Comparison of ENCODE assay signal across 8 cellular contexts in the genomic region with DNA sequence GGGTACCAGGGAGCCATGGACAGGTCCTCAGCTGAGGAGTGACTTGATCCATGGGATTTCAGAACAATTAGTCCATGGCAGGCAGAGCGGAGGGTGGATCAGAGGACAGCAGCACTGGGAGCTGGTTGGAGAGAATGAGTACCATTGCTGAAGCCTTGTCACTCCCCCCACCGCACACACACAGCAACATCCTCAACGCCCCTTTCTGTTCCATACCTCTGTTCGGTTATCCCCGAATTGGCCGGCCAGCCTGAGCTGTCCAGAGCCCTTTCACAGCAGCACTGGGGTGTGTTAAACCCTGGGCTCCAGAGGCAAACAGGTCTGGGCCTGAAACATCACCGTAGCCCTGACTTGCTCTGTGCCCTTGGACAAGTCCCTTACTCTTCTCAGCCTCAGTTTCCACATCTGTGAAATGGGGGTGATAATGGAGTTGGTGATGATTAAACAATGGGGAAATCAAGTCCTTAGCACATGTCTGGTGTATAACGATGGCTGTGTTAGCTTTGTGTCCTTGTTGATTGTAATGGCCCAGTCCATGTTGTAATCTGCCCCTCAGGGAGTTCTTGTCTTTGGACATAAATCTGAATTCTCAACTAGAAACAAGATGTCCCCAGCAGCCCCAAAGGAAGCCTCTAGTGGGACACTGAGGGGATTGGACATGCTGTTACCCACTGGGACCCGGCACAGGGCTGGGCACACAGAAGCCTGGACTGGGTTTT. TPM values are rescaled to one million over a fixed set of nuclear protein-coding genes. Genes with fewer than 3 reads are reported as not detected.
DNase-seq lines count a peak whose midpoint lies in the region; ATAC-seq and TF ChIP-seq lines count a peak whose summit lies in the region.
"Had no signal": no experiment of that assay in that cellular context is flagged by ENCODE, and none has a peak within 500 bp of the region (broad histone marks: within the 10 kb centered on the region; RNA-seq: fewer than 3 reads in every experiment).

No MANE protein-coding gene starts in this region.

- no peak for DNase-seq in foreskin keratinocyte
- DNase-seq in osteocyte (ENCODE audit: extremely low spot score, unreplicated experiment): no peak
- DNase-seq in upper lobe of right lung: peak; percentile 54
- DNase-seq in SW480 (ENCODE audit: low spot score): no peak
- DNase-seq in NCI-H446 treated with DMSO at 0.1 percent for 48 hours (lab: John Stamatoyannopoulos, UW): no peak
- DNase-seq: activated CD4-positive, CD25-positive, alpha-beta regulatory T cell had no signal

- ATAC-seq in foreskin keratinocyte (no peak), upper lobe of right lung (no peak), HG02678 (IDR thresholded peaks at IDR 0.05; ENCODE audit: unreplicated experiment) (no peak)

- peaks cover 84% of the 10 kb centered on the region for H3K4me1 Mint-ChIP-seq in osteocyte (ENCODE audit: unreplicated experiment)

- no peaks in the 10 kb centered on the region for H3K27me3 Mint-ChIP-seq in osteocyte (ENCODE audit: unreplicated experiment)

- no peaks in the 10 kb centered on the region for H3K9me3 Mint-ChIP-seq in osteocyte (ENCODE audit: unreplicated experiment)

- peaks cover 13% of the 10 kb centered on the region for H3K36me3 ChIP-seq in upper lobe of right lung

- H3K9me3 ChIP-seq in upper lobe of right lung: no peaks in the 10 kb centered on the region

- H3K27ac ChIP-seq in angular gyrus (ENCODE audit: low read depth, low read length): peak overlapping the region; percentile 58
- peak overlapping the region; percentile 100 for H3K27ac ChIP-seq in foreskin keratinocyte
- peak overlapping the region; percentile 94 for H3K27ac ChIP-seq in upper lobe of right lung

- intact Hi-C loops in upper lobe of right lung (cut with DNase I): no loop called here

- H3K27ac Mint-ChIP-seq in osteocyte (ENCODE audit: unreplicated experiment): peak overlapping the region; percentile 99

- H3K4me3 ChIP-seq in upper lobe of right lung: no peak overlapping the region

- TF ChIP-seq CTCF in foreskin keratinocyte (conservative IDR thresholded peaks at IDR 0.05) (no peak), osteocyte (IDR thresholded peaks at IDR 0.05) (no peak), upper lobe of right lung (IDR thresholded peaks at IDR 0.05) (no peak)

- H3K4me1 ChIP-seq in foreskin keratinocyte (peaks cover 57% of the 10 kb centered on the region), upper lobe of right lung (peaks cover 99% of the 10 kb centered on the region)

- peaks cover 23% of the 10 kb centered on the region for H3K36me3 Mint-ChIP-seq in osteocyte (ENCODE audit: unreplicated experiment)

- no peaks in the 10 kb centered on the region for H3K27me3 ChIP-seq in foreskin keratinocyte
- H3K27me3 ChIP-seq in upper lobe of right lung: no peaks in the 10 kb centered on the region

- H3K4me3 Mint-ChIP-seq in osteocyte (ENCODE audit: unreplicated experiment): no peak overlapping the region

RNA-seq across cellular contexts. Expression of a gene that starts 16.9 kb away (rescaled TPM):
- total RNA-seq in foreskin keratinocyte: 124 and 235 TPM in 2 replicates
- 97.5 and 176 TPM in 2 replicates for polyA plus RNA-seq in foreskin keratinocyte
- total RNA-seq in osteocyte: 235 and 249 TPM in 2 replicates
- 464 TPM for total RNA-seq in upper lobe of right lung
